In genomic region chr1:145009928-145010327, GRCh38 we compare ENCODE assay signal across 8 cellular contexts.
A peak's percentile ranks its signal among the peaks of the same experiment; 100 is the strongest.
DNase-seq lines count a peak whose midpoint lies in the region; ATAC-seq lines count a peak whose summit lies in the region.
"Not testable (repeated sequence)": the region's sequence is repeated elsewhere in the genome, so short reads cannot be mapped to it uniquely, and the experiment has no call there.

No MANE protein-coding gene starts in this region.

- H3K27me3 ChIP-seq in CD4-positive, alpha-beta memory T cell (ENCODE audit: insufficient read depth, low read length): not testable (repeated sequence)

- intact Hi-C loops in CD4-positive, alpha-beta memory T cell (cut with micrococcal nuclease); Right ventricle myocardium inferior (cut with DNase I): not testable (repeated sequence)

- not testable (repeated sequence) for H3K9me3 ChIP-seq in CD4-positive, alpha-beta memory T cell (ENCODE audit: control insufficient read depth in 1 of 2, low read length in 2 of 2); T-helper 17 cell (ENCODE audit: control insufficient read depth, low read length, poor library complexity, severe bottlenecking)

- not testable (repeated sequence) for H3K27me3 Mint-ChIP-seq in CD4-positive, alpha-beta memory T cell; IgD-negative memory B cell; T-helper 17 cell; activated CD8-positive, alpha-beta memory T cell treated with anti-CD3 and anti-CD28 coated beads, Interleukin-2, amount 10 ng/mL, durations not matched to agents 7 days and 5 days; naive B cell; stimulated activated memory B cell treated with anti-CD40 and anti-IgM and Interleukin-4, amounts not matched to agents 10 μg/mL and 1 μg/mL and 100 μg/mL, for 72 hours

- POLR2A ChIA-PET in CD4-positive, alpha-beta memory T cell (lab: Charles Lee; ENCODE audit: partially characterized antibody): not testable (repeated sequence)

- peak overlapping the region in 5 of 8 donors; percentile 36 to 75 (median 71) for H3K4me3 Mint-ChIP-seq in CD4-positive, alpha-beta memory T cell
- H3K4me3 Mint-ChIP-seq in IgD-negative memory B cell: peak overlapping the region in 3 of 4 donors; percentile 58 to 70 (median 58)
- peak overlapping the region; percentile 60 for H3K4me3 Mint-ChIP-seq in T-helper 17 cell
- peak overlapping the region; percentile 53 for H3K4me3 Mint-ChIP-seq in activated CD8-positive, alpha-beta memory T cell treated with anti-CD3 and anti-CD28 coated beads, Interleukin-2, amount 10 ng/mL, durations not matched to agents 7 days and 5 days
- peak overlapping the region in 7 of 8 donors; percentile 44 to 87 (median 61) for H3K4me3 Mint-ChIP-seq in naive B cell
- peak overlapping the region; percentile 62 for H3K4me3 Mint-ChIP-seq in stimulated activated memory B cell treated with anti-CD40 and anti-IgM and Interleukin-4, amounts not matched to agents 10 μg/mL and 1 μg/mL and 100 μg/mL, for 72 hours

- H3K27ac Mint-ChIP-seq in CD4-positive, alpha-beta memory T cell: peak overlapping the region in 1 of 7 donors; percentile 42
- H3K27ac Mint-ChIP-seq in IgD-negative memory B cell (peak overlapping the region in 1 of 3 donors; percentile 74), naive B cell (peak overlapping the region in 2 of 6 donors; percentile 63 to 76)
- not testable (repeated sequence) for H3K27ac Mint-ChIP-seq in T-helper 17 cell; stimulated activated memory B cell treated with anti-CD40 and anti-IgM and Interleukin-4, amounts not matched to agents 10 μg/mL and 1 μg/mL and 100 μg/mL, for 72 hours
- peak overlapping the region; percentile 70 for H3K27ac Mint-ChIP-seq in activated CD8-positive, alpha-beta memory T cell treated with anti-CD3 and anti-CD28 coated beads, Interleukin-2, amount 10 ng/mL, durations not matched to agents 7 days and 5 days

- not testable (repeated sequence) for H3K4me3 ChIP-seq in CD4-positive, alpha-beta memory T cell (ENCODE audit: low read length in 2 of 2)

- H3K36me3 Mint-ChIP-seq in CD4-positive, alpha-beta memory T cell; IgD-negative memory B cell; T-helper 17 cell (ENCODE audit: low read depth); activated CD8-positive, alpha-beta memory T cell treated with anti-CD3 and anti-CD28 coated beads, Interleukin-2, amount 10 ng/mL, durations not matched to agents 7 days and 5 days; naive B cell; stimulated activated memory B cell treated with anti-CD40 and anti-IgM and Interleukin-4, amounts not matched to agents 10 μg/mL and 1 μg/mL and 100 μg/mL, for 72 hours: not testable (repeated sequence)

- not testable (repeated sequence) for H3K4me1 Mint-ChIP-seq in CD4-positive, alpha-beta memory T cell; IgD-negative memory B cell; T-helper 17 cell; activated CD8-positive, alpha-beta memory T cell treated with anti-CD3 and anti-CD28 coated beads, Interleukin-2, amount 10 ng/mL, durations not matched to agents 7 days and 5 days; naive B cell; stimulated activated memory B cell treated with anti-CD40 and anti-IgM and Interleukin-4, amounts not matched to agents 10 μg/mL and 1 μg/mL and 100 μg/mL, for 72 hours

- not testable (repeated sequence) for H3K36me3 ChIP-seq in CD4-positive, alpha-beta memory T cell (ENCODE audit: insufficient read depth, low read length)

- not testable (repeated sequence) for H3K27ac ChIP-seq in CD4-positive, alpha-beta memory T cell (ENCODE audit: low read depth, low read length)

- peak in 4 of 5 donors; percentile 0 to 14 (median 9) for DNase-seq in CD4-positive, alpha-beta memory T cell
- DNase-seq in T-helper 17 cell; Right ventricle myocardium inferior (ENCODE audit: missing footprints); naive B cell: not testable (repeated sequence)
- peak; percentile 40 for DNase-seq in activated CD8-positive, alpha-beta memory T cell treated with anti-CD3 and anti-CD28 coated beads, Interleukin-2, amount 10 ng/mL, durations not matched to agents 7 days and 5 days
- peak; percentile 0 for DNase-seq in activated naive CD8-positive, alpha-beta T cell treated with anti-CD3 and anti-CD28 coated beads, Interleukin-2, amount 50 U/mL, for 16 hours (ENCODE audit: low read depth, low spot score)

- ATAC-seq in T-helper 17 cell (peak; percentile 63), Right ventricle myocardium inferior (peak; percentile 23)
- peak; percentile 72 for ATAC-seq in activated CD8-positive, alpha-beta memory T cell treated with anti-CD3 and anti-CD28 coated beads, Interleukin-2, amount 10 ng/mL, durations not matched to agents 7 days and 5 days
- ATAC-seq in naive B cell (ENCODE audit: low read depth in 2 of 2); stimulated activated memory B cell treated with anti-CD40 and anti-IgM and Interleukin-4, amounts not matched to agents 10 μg/mL and 1 μg/mL and 100 μg/mL, for 72 hours: not testable (repeated sequence)

- H3K9me3 Mint-ChIP-seq in CD4-positive, alpha-beta memory T cell; IgD-negative memory B cell; activated CD8-positive, alpha-beta memory T cell treated with anti-CD3 and anti-CD28 coated beads, Interleukin-2, amount 10 ng/mL, durations not matched to agents 7 days and 5 days (ENCODE audit: low read depth); naive B cell; stimulated activated memory B cell treated with anti-CD40 and anti-IgM and Interleukin-4, amounts not matched to agents 10 μg/mL and 1 μg/mL and 100 μg/mL, for 72 hours: not testable (repeated sequence)

- H3K4me1 ChIP-seq in CD4-positive, alpha-beta memory T cell (ENCODE audit: insufficient read depth, low read length): not testable (repeated sequence)

- CTCF ChIA-PET in CD4-positive, alpha-beta memory T cell (lab: Charles Lee; ENCODE audit: partially characterized antibody); activated CD8-positive, alpha-beta memory T cell treated with anti-CD3 and anti-CD28 coated beads, Interleukin-2, amount 10 ng/mL, durations not matched to agents 7 days and 5 days (lab: Charles Lee): not testable (repeated sequence)
